28 cellular contexts compared by ENCODE assay signal in the genomic region with DNA sequence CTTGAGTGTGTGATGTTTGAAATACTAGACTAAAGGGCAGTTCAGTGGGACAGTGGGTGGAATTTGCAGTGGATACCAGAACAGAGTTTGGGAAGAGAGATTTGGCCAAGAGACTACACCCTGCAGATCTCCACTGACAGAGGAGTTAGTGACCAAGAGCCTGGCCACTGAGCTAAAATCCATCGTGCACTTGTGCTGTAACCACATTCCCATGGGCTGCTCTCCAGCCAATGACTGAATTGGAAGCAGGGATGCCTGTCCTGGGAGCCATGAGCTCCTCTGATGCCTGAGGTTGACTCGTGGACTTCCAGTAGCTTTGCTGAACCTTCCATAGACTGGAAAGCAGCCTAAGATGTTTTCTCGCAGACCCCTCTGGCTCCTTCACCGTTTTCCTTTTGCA.
"Had no signal": no experiment of that assay in that cellular context is flagged by ENCODE, and none has a peak within 500 bp of the region (broad histone marks: within the 10 kb centered on the region; RNA-seq: fewer than 3 reads in every experiment).

No MANE protein-coding gene starts in this region.

- H3K36me3 ChIP-seq: brain microvascular endothelial cell, esophagus muscularis mucosa, gastrocnemius medialis, left ventricle myocardium inferior, right atrium auricular region, thyroid gland had no signal

- H3K27me3 Mint-ChIP-seq: activated naive CD4-positive, alpha-beta T cell treated with anti-CD3 and anti-CD28 coated beads, Interleukin-2, amount 10 ng/mL, durations not matched to agents 7 days and 5 days; activated naive CD8-positive, alpha-beta T cell treated with anti-CD3 and anti-CD28 coated beads, Interleukin-2, amount 10 ng/mL, durations not matched to agents 7 days and 5 days; stimulated activated memory B cell treated with anti-CD40 and anti-IgM and Interleukin-4, amounts not matched to agents 10 μg/mL and 1 μg/mL and 100 μg/mL, for 72 hours; stimulated activated naive CD8-positive, alpha-beta T cell treated with anti-CD3 and anti-CD28 coated beads, Interleukin-15, amount 100 ng/mL, for 72 hours had no signal

- H3K4me1 ChIP-seq: gastrocnemius medialis, thyroid gland had no signal

- DNase-seq: activated CD4-positive, alpha-beta T cell treated with anti-CD3 and anti-CD28 coated beads for 4 hours; activated CD4-positive, alpha-beta T cell treated with anti-CD3 and anti-CD28 coated beads, Interleukin-2, amount 50 U/mL, for 4 hours; activated effector memory CD4-positive, alpha-beta T cell treated with anti-CD3 and anti-CD28 coated beads, Interleukin-2, amount 50 U/mL, for 16 hours; activated naive CD4-positive, alpha-beta T cell treated with anti-CD3 and anti-CD28 coated beads, Interleukin-2, amount 10 ng/mL, durations not matched to agents 7 days and 5 days; activated naive CD8-positive, alpha-beta T cell treated with anti-CD3 and anti-CD28 coated beads, Interleukin-2, amount 10 ng/mL, durations not matched to agents 7 days and 5 days; amniotic stem cell; brain microvascular endothelial cell; cortex of kidney; gastrocnemius medialis; glutamatergic neuron; islet precursor cell; left ventricle myocardium inferior; nephron progenitor cell; nucleus accumbens; stimulated activated CD4-positive, alpha-beta T cell treated with anti-CD3 and anti-CD28 coated beads, Interleukin-1b, Interleukin-23, amount 100 ng/mL, for 48 hours; stimulated activated CD4-positive, alpha-beta T cell treated with anti-CD3 and anti-CD28 coated beads, Interleukin-4, amount 100 ng/mL, for 4 hours; stimulated activated CD8-positive, alpha-beta memory T cell treated with anti-CD3 and anti-CD28 coated beads, Interleukin-4, amount 100 ng/mL, for 48 hours; stimulated activated naive CD8-positive, alpha-beta T cell treated with anti-CD3 and anti-CD28 coated beads, Interleukin-15, amount 100 ng/mL, for 72 hours; thyroid gland had no signal

- H3K79me2 ChIP-seq: hepatocyte had no signal

- H3K9me3 Mint-ChIP-seq: nephron progenitor cell had no signal

- H3K27ac ChIP-seq: brain microvascular endothelial cell, esophagus muscularis mucosa, gastrocnemius medialis, hepatocyte, left ventricle myocardium inferior, right atrium auricular region, thyroid gland, VCaP had no signal

- H3K4me2 ChIP-seq: hepatocyte, smooth muscle cell had no signal

- H3K4me3 ChIP-seq: esophagus muscularis mucosa, gastrocnemius medialis, hepatocyte, left ventricle myocardium inferior, lung, right atrium auricular region, smooth muscle cell, thyroid gland had no signal

- H3K27ac Mint-ChIP-seq: activated naive CD4-positive, alpha-beta T cell treated with anti-CD3 and anti-CD28 coated beads, Interleukin-2, amount 10 ng/mL, durations not matched to agents 7 days and 5 days; activated naive CD8-positive, alpha-beta T cell treated with anti-CD3 and anti-CD28 coated beads, Interleukin-2, amount 10 ng/mL, durations not matched to agents 7 days and 5 days; activated T-helper 1 cell treated with anti-CD3 and anti-CD28 coated beads, Interleukin-12 subunit alpha, Interleukin-12 subunit beta, Interleukin-2, Interleukin-4 antibody, amounts not matched to agents 30 ng/mL and 10 ng/mL and 1 ng/mL, durations not matched to agents 14 hours and 24 hours and 36 hours; nephron progenitor cell; stimulated activated memory B cell treated with anti-CD40 and anti-IgM and Interleukin-4, amounts not matched to agents 10 μg/mL and 1 μg/mL and 100 μg/mL, for 72 hours; stimulated activated naive CD8-positive, alpha-beta T cell treated with anti-CD3 and anti-CD28 coated beads, Interleukin-15, amount 100 ng/mL, for 72 hours had no signal

- H3K4me3 Mint-ChIP-seq: activated naive CD4-positive, alpha-beta T cell treated with anti-CD3 and anti-CD28 coated beads, Interleukin-2, amount 10 ng/mL, durations not matched to agents 7 days and 5 days; activated naive CD8-positive, alpha-beta T cell treated with anti-CD3 and anti-CD28 coated beads, Interleukin-2, amount 10 ng/mL, durations not matched to agents 7 days and 5 days; activated T-helper 1 cell treated with anti-CD3 and anti-CD28 coated beads, Interleukin-12 subunit alpha, Interleukin-12 subunit beta, Interleukin-2, Interleukin-4 antibody, amounts not matched to agents 30 ng/mL and 10 ng/mL and 1 ng/mL, durations not matched to agents 14 hours and 24 hours and 36 hours; nephron progenitor cell; stimulated activated memory B cell treated with anti-CD40 and anti-IgM and Interleukin-4, amounts not matched to agents 10 μg/mL and 1 μg/mL and 100 μg/mL, for 72 hours; stimulated activated naive CD8-positive, alpha-beta T cell treated with anti-CD3 and anti-CD28 coated beads, Interleukin-15, amount 100 ng/mL, for 72 hours had no signal

- FAIRE-seq: astrocyte had no signal

- H2AFZ ChIP-seq: hepatocyte had no signal

- H3K27me3 ChIP-seq: brain microvascular endothelial cell, esophagus muscularis mucosa, gastrocnemius medialis, hepatocyte, right atrium auricular region, thyroid gland had no signal

- H3K4me1 Mint-ChIP-seq: activated naive CD4-positive, alpha-beta T cell treated with anti-CD3 and anti-CD28 coated beads, Interleukin-2, amount 10 ng/mL, durations not matched to agents 7 days and 5 days; activated naive CD8-positive, alpha-beta T cell treated with anti-CD3 and anti-CD28 coated beads, Interleukin-2, amount 10 ng/mL, durations not matched to agents 7 days and 5 days; stimulated activated memory B cell treated with anti-CD40 and anti-IgM and Interleukin-4, amounts not matched to agents 10 μg/mL and 1 μg/mL and 100 μg/mL, for 72 hours; stimulated activated naive CD8-positive, alpha-beta T cell treated with anti-CD3 and anti-CD28 coated beads, Interleukin-15, amount 100 ng/mL, for 72 hours had no signal

- H3K36me3 Mint-ChIP-seq: activated naive CD4-positive, alpha-beta T cell treated with anti-CD3 and anti-CD28 coated beads, Interleukin-2, amount 10 ng/mL, durations not matched to agents 7 days and 5 days; activated naive CD8-positive, alpha-beta T cell treated with anti-CD3 and anti-CD28 coated beads, Interleukin-2, amount 10 ng/mL, durations not matched to agents 7 days and 5 days; stimulated activated memory B cell treated with anti-CD40 and anti-IgM and Interleukin-4, amounts not matched to agents 10 μg/mL and 1 μg/mL and 100 μg/mL, for 72 hours had no signal

- H3K9me3 ChIP-seq: esophagus muscularis mucosa, gastrocnemius medialis, left ventricle myocardium inferior, right atrium auricular region, thyroid gland had no signal

- ATAC-seq: gastrocnemius medialis; stimulated activated memory B cell treated with anti-CD40 and anti-IgM and Interleukin-4, amounts not matched to agents 10 μg/mL and 1 μg/mL and 100 μg/mL, for 72 hours; stimulated activated naive CD8-positive, alpha-beta T cell treated with anti-CD3 and anti-CD28 coated beads, Interleukin-15, amount 100 ng/mL, for 72 hours had no signal
